Comparison of ENCODE assay signal across 17 cellular contexts in the genomic region with DNA sequence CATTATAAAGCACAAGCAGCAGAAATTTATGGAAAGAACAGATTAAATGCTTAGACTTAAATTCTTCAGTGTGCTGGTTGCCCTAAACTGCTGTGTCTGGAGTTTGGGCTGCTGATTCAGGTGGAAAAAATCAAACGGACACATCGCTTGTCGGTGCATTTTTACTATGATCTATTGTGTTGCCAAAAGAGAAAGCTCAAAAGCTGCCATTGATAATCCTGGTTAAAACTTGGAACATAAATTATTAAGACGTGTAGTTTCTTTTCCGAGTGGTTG.
DNase-seq lines count a peak whose midpoint lies in the region; ATAC-seq, FAIRE-seq and TF ChIP-seq lines count a peak whose summit lies in the region.
"Had no signal": no experiment of that assay in that cellular context is flagged by ENCODE, and none has a peak within 500 bp of the region (broad histone marks: within the 10 kb centered on the region; RNA-seq: fewer than 3 reads in every experiment).

No MANE protein-coding gene starts in this region.

- no peaks in the 10 kb centered on the region for H3K9me3 ChIP-seq in endocrine pancreas (ENCODE audit: control insufficient read depth, low read length)
- H3K9me3 ChIP-seq in mesenchymal stem cell (ENCODE audit: control insufficient read depth, low read length) = no peaks in the 10 kb centered on the region
- no peaks in the 10 kb centered on the region for H3K9me3 ChIP-seq in suprapubic skin
- H3K9me3 ChIP-seq: SJCRH30, transverse colon had no signal

- 95% methylated on average over 5 of the region's 5 CpGs for WGBS in mesenchymal stem cell
- 26% methylated on average over 5 of the region's 5 CpGs for WGBS in suprapubic skin

- TF ChIP-seq EP300 in suprapubic skin (IDR thresholded peaks at IDR 0.05) = no peak

- in situ Hi-C loops in ACHN (cut with HindIII; ENCODE audit: low pct_ligation_motif_present, low pct_unique_long_range_greater_than_20kb, low sequenced_read_pairs) = no loop called here

- H3K4me3 ChIP-seq in endocrine pancreas (ENCODE audit: control insufficient read depth, insufficient read depth, low read length) (peak overlapping the region; percentile 93), mesenchymal stem cell (ENCODE audit: insufficient read depth in 1 of 2, low read depth in 1 of 2, low read length in 2 of 2) (peak overlapping the region in 1 of 2 experiments; percentile 62), suprapubic skin (peak overlapping the region; percentile 43)
- H3K4me3 ChIP-seq: SJCRH30 had no signal

- TF ChIP-seq CTCF in suprapubic skin (IDR thresholded peaks at IDR 0.05) = no peak

- H3K36me3 ChIP-seq in endocrine pancreas (ENCODE audit: control insufficient read depth, insufficient read depth, low read length) = no peaks in the 10 kb centered on the region
- peaks cover 15 to 16% of the 10 kb centered on the region in 2 experiments for H3K36me3 ChIP-seq in mesenchymal stem cell (ENCODE audit: control insufficient read depth in 1 of 2, insufficient read depth in 2 of 2, low read depth in 1 of 2, low read length in 2 of 2)
- peaks cover 4% of the 10 kb centered on the region for H3K36me3 ChIP-seq in suprapubic skin
- H3K36me3 ChIP-seq: SJCRH30, transverse colon had no signal

- no peak overlapping the region for H2BK12ac ChIP-seq in mesenchymal stem cell (ENCODE audit: low read length in 2 of 2)

- no peak overlapping the region for H2BK15ac ChIP-seq in mesenchymal stem cell (ENCODE audit: low read depth, poor library complexity, severe bottlenecking)

- no peak overlapping the region for H2BK120ac ChIP-seq in mesenchymal stem cell (ENCODE audit: low read depth, low read length)

- H3K14ac ChIP-seq in mesenchymal stem cell (ENCODE audit: low read length in 2 of 2) = no peak overlapping the region

- no peak for TF ChIP-seq POLR2A in suprapubic skin (IDR thresholded peaks at IDR 0.05)

- no peaks in the 10 kb centered on the region for H3K79me1 ChIP-seq in mesenchymal stem cell (replicated peaks; ENCODE audit: low read length, poor library complexity, severe bottlenecking)

- no peaks in the 10 kb centered on the region for H3K4me1 ChIP-seq in endocrine pancreas (ENCODE audit: control insufficient read depth, insufficient read depth, low read length)
- H3K4me1 ChIP-seq in mesenchymal stem cell (ENCODE audit: control insufficient read depth, insufficient read depth, low read depth, low read length) = peaks cover 4% of the 10 kb centered on the region
- H3K4me1 ChIP-seq in suprapubic skin = peaks cover 23% of the 10 kb centered on the region

- H2BK5ac ChIP-seq in mesenchymal stem cell (ENCODE audit: low read depth, low read length, poor library complexity, severe bottlenecking) = no peak overlapping the region

- no peak overlapping the region for H3K4me2 ChIP-seq in mesenchymal stem cell (ENCODE audit: low read length, poor library complexity, severe bottlenecking)

- H2AK5ac ChIP-seq in mesenchymal stem cell (ENCODE audit: low read length, severe bottlenecking) = no peak overlapping the region

- H4K91ac ChIP-seq in mesenchymal stem cell (ENCODE audit: low read length) = no peak overlapping the region

- H2AFZ ChIP-seq in mesenchymal stem cell (ENCODE audit: low read depth, low read length) = no peak overlapping the region

- H3K27me3 ChIP-seq in endocrine pancreas (ENCODE audit: control insufficient read depth, insufficient read depth, low read length) (no peaks in the 10 kb centered on the region), mesenchymal stem cell (ENCODE audit: control insufficient read depth in 1 of 2, insufficient read depth in 1 of 2, low read length in 2 of 2) (no peaks in the 10 kb centered on the region), suprapubic skin (no peaks in the 10 kb centered on the region)
- H3K27me3 ChIP-seq: SJCRH30, transverse colon had no signal

- no peak for ATAC-seq in HG03095 (IDR thresholded peaks at IDR 0.05; ENCODE audit: unreplicated experiment)
- ATAC-seq: activated CD4-positive, alpha-beta T cell treated with anti-CD3 and anti-CD28 coated beads for 36 hours had no signal

- DNase-seq in RPMI8226 (peak; percentile 70), mesenchymal stem cell (no peak), suprapubic skin (ENCODE audit: low spot score in 2 of 2) (no peak), urothelium cell line (ENCODE audit: low spot score) (no peak), kidney tubule cell (ENCODE audit: low spot score) (no peak), ACHN (no peak)
- DNase-seq: activated CD4-positive, alpha-beta T cell treated with anti-CD3 and anti-CD28 coated beads for 36 hours; activated naive CD4-positive, alpha-beta T cell treated with anti-CD3 and anti-CD28 coated beads, Interleukin-2, amount 10 ng/mL, durations not matched to agents 7 days and 5 days; DND-41; IMR-90; NCI-H1930; NCI-H510A; SJCRH30; stimulated activated CD4-positive, alpha-beta T cell treated with anti-CD3 and anti-CD28 coated beads, Interleukin-4, amount 100 ng/mL, for 1 hour had no signal

- H3K27ac ChIP-seq in mesenchymal stem cell (ENCODE audit: low read length, poor library complexity, severe bottlenecking) (no peak overlapping the region), suprapubic skin (no peak overlapping the region)
- H3K27ac ChIP-seq: SJCRH30 had no signal

- no peak overlapping the region for H3K4ac ChIP-seq in mesenchymal stem cell (ENCODE audit: low read depth in 1 of 2, low read length in 2 of 2)

- H3K9ac ChIP-seq in endocrine pancreas (ENCODE audit: control insufficient read depth, insufficient read depth, low read length) = peak overlapping the region; percentile 30
- H3K9ac ChIP-seq in mesenchymal stem cell (ENCODE audit: low read length) = peak overlapping the region; percentile 68

- no peak overlapping the region for H4K8ac ChIP-seq in mesenchymal stem cell (ENCODE audit: low read length)

- no peak overlapping the region for H3K18ac ChIP-seq in mesenchymal stem cell (ENCODE audit: low read depth in 1 of 2, low read length in 2 of 2)

- no peak for FAIRE-seq in urothelium cell line (lab: Jason Lieb, UNC)

- no peak overlapping the region for H3K23ac ChIP-seq in mesenchymal stem cell (ENCODE audit: low read length in 2 of 2)
